ENCODE assay signal across 9 cellular contexts in genomic region chr1:180213401-180214177, GRCh38. TPM values are rescaled to one million over a fixed set of nuclear protein-coding genes. Genes with fewer than 3 reads are reported as not detected.
DNase-seq lines count a peak whose midpoint lies in the region; ATAC-seq and TF ChIP-seq lines count a peak whose summit lies in the region.
"Had no signal": no experiment of that assay in that cellular context is flagged by ENCODE, and none has a peak within 500 bp of the region (broad histone marks: within the 10 kb centered on the region; RNA-seq: fewer than 3 reads in every experiment).

No MANE protein-coding gene starts in this region.

- no peak overlapping the region for H3K9ac ChIP-seq in fibroblast of lung (ENCODE audit: insufficient read depth, low read length)

- no peaks in the 10 kb centered on the region for H3K36me3 ChIP-seq in fibroblast of lung (ENCODE audit: control insufficient read depth, insufficient read depth, low read length)

- peak overlapping the region; percentile 30 for H3K27ac ChIP-seq in fibroblast of lung (ENCODE audit: insufficient read depth, low read length)

- H3K27me3 Mint-ChIP-seq in activated CD4-positive, alpha-beta T cell treated with anti-CD3 and anti-CD28 coated beads, Interleukin-2, amount 10 ng/mL, durations not matched to agents 24 days and 14 days: peaks cover 7% of the 10 kb centered on the region

- H3K4me1 Mint-ChIP-seq in activated CD4-positive, alpha-beta T cell treated with anti-CD3 and anti-CD28 coated beads, Interleukin-2, amount 10 ng/mL, durations not matched to agents 24 days and 14 days: peaks cover 15% of the 10 kb centered on the region

- peaks cover 4% of the 10 kb centered on the region for H3K9me3 Mint-ChIP-seq in activated CD4-positive, alpha-beta T cell treated with anti-CD3 and anti-CD28 coated beads, Interleukin-2, amount 10 ng/mL, durations not matched to agents 24 days and 14 days

- no peak overlapping the region for H3K27ac Mint-ChIP-seq in activated CD4-positive, alpha-beta T cell treated with anti-CD3 and anti-CD28 coated beads, Interleukin-2, amount 10 ng/mL, durations not matched to agents 24 days and 14 days

- no peaks in the 10 kb centered on the region for H3K36me3 Mint-ChIP-seq in activated CD4-positive, alpha-beta T cell treated with anti-CD3 and anti-CD28 coated beads, Interleukin-2, amount 10 ng/mL, durations not matched to agents 24 days and 14 days (ENCODE audit: low read depth)

- peak overlapping the region in 3 of 4 experiments; percentile 12 to 19 (median 19) for H3K4me3 ChIP-seq in fibroblast of lung (replicated peaks in 1 of 4; ENCODE audit: control extremely low read depth in 1 of 4, insufficient read depth in 1 of 4, low read depth in 3 of 4, low read length in 4 of 4)

- ATAC-seq in stimulated activated naive CD8-positive, alpha-beta T cell treated with anti-CD3 and anti-CD28 coated beads, Interleukin-15, Interleukin-2, amounts not matched to agents 100 U/mL and 50 U/mL, for 24 hours: peak; percentile 56

- intact Hi-C loops in activated CD4-positive, alpha-beta T cell treated with anti-CD3 and anti-CD28 coated beads, Interleukin-2, amount 10 ng/mL, durations not matched to agents 24 days and 14 days (cut with micrococcal nuclease): no loop called here

- H3K4me1 ChIP-seq in fibroblast of lung (ENCODE audit: control insufficient read depth, extremely low read depth, insufficient read depth, low read length): peaks cover 2% of the 10 kb centered on the region

- peak overlapping the region; percentile 57 for H2AFZ ChIP-seq in fibroblast of lung (ENCODE audit: low read length)

- H3K27me3 ChIP-seq in fibroblast of lung (ENCODE audit: control insufficient read depth, insufficient read depth, low read length): no peaks in the 10 kb centered on the region

- peak in 1 of 2 donors; percentile 29 for TF ChIP-seq CTCF in fibroblast of lung (conservative IDR thresholded peaks at IDR 0.05 in 1 of 2, IDR thresholded peaks at IDR 0.05 in 1 of 2; ENCODE audit: low read depth in 1 of 2, low read length in 2 of 2)

- H3K79me2 ChIP-seq in fibroblast of lung (ENCODE audit: control insufficient read depth, insufficient read depth, low read length): no peaks in the 10 kb centered on the region

- peak overlapping the region; percentile 53 for H3K4me3 Mint-ChIP-seq in activated CD4-positive, alpha-beta T cell treated with anti-CD3 and anti-CD28 coated beads, Interleukin-2, amount 10 ng/mL, durations not matched to agents 24 days and 14 days

- no peaks in the 10 kb centered on the region for H3K9me3 ChIP-seq in fibroblast of lung (ENCODE audit: control insufficient read depth, insufficient read depth, low read depth, low read length)

- DNase-seq in activated CD4-positive, alpha-beta T cell treated with anti-CD3 and anti-CD28 coated beads, Interleukin-2, amount 10 ng/mL, durations not matched to agents 24 days and 14 days: peak; percentile 85
- no peak for DNase-seq in activated CD4-positive, alpha-beta T cell treated with anti-CD3 and anti-CD28 coated beads, Interleukin-2, amount 50 U/mL, for 1 hour
- DNase-seq in SK-N-DZ (ENCODE audit: low spot score) (peak; percentile 79), fibroblast of lung (ENCODE audit: low read depth in 2 of 2) (peak; percentile 9 to 45), occipital lobe (lab: John Stamatoyannopoulos, UW) (no peak), DMS 273 treated with DMSO at 0.1 percent for 48 hours (lab: John Stamatoyannopoulos, UW) (no peak), cerebellum (ENCODE audit: low spot score) (no peak)
- peak; percentile 64 for DNase-seq in stimulated activated naive CD8-positive, alpha-beta T cell treated with anti-CD3 and anti-CD28 coated beads, Interleukin-15, Interleukin-2, amounts not matched to agents 100 U/mL and 50 U/mL, for 24 hours
- DNase-seq: cerebellar nuclear complex had no signal

- peak overlapping the region; percentile 32 for H3K4me2 ChIP-seq in fibroblast of lung (ENCODE audit: extremely low read depth, insufficient read depth, low read length)

- no peaks in the 10 kb centered on the region for H4K20me1 ChIP-seq in fibroblast of lung (ENCODE audit: control insufficient read depth, extremely low read depth, insufficient read depth, low read length)

RNA-seq across cellular contexts. Expression of gene LHX4, which starts 16.5 kb away (rescaled TPM):
- not detected in 2 replicates for total RNA-seq in activated CD4-positive, alpha-beta T cell treated with anti-CD3 and anti-CD28 coated beads, Interleukin-2, amount 10 ng/mL, durations not matched to agents 24 days and 14 days
- 0.50 and 0.63 TPM in 2 replicates for polyA plus RNA-seq in SK-N-DZ (2014; cell fraction: cytosol; rRNA removed)
- polyA plus RNA-seq in SK-N-DZ (2014; cell fraction: nucleus; rRNA removed): 1.0 and 3.1 TPM in 2 replicates
- total RNA-seq in fibroblast of lung (under 0.01 and 0.33 TPM in 2 replicates), occipital lobe (0.31 TPM), cerebellum (0.91 TPM)
- 0.03 and 0.09 TPM in 2 replicates for polyA plus RNA-seq in fibroblast of lung
- polyA plus RNA-seq in fibroblast of lung (2012): 0.17 and 0.20 TPM in 2 replicates
- 1.0 TPM in 1 of 2 replicates, not detected in the other for polyA minus RNA-seq in fibroblast of lung (ENCODE audit: low replicate concordance)

RNA-seq across cellular contexts. Expression of gene QSOX1, which starts 58.9 kb away (rescaled TPM):
- 54.2 and 56.2 TPM in 2 replicates for total RNA-seq in activated CD4-positive, alpha-beta T cell treated with anti-CD3 and anti-CD28 coated beads, Interleukin-2, amount 10 ng/mL, durations not matched to agents 24 days and 14 days
- 26.7 and 41.3 TPM in 2 replicates for polyA plus RNA-seq in SK-N-DZ (2014; cell fraction: cytosol; rRNA removed)
- polyA plus RNA-seq in SK-N-DZ (2014; cell fraction: nucleus; rRNA removed): 26.5 and 27.6 TPM in 2 replicates
- total RNA-seq in fibroblast of lung (1,004 and 1,312 TPM in 2 replicates), occipital lobe (20.0 TPM), cerebellum (19.3 TPM)
- 799 and 884 TPM in 2 replicates for polyA plus RNA-seq in fibroblast of lung
- polyA plus RNA-seq in fibroblast of lung (2012): 976 and 994 TPM in 2 replicates
- polyA minus RNA-seq in fibroblast of lung (ENCODE audit: low replicate concordance): 581 and 622 TPM in 2 replicates

Comparison
In these comparisons a context has a peak if more than half of its experiments do, and no peak if none do; other contexts are left out.
1. DNase-seq: peak in activated CD4-positive, alpha-beta T cell treated with anti-CD3 and anti-CD28 coated beads, Interleukin-2, amount 10 ng/mL, durations not matched to agents 24 days and 14 days (single experiment), SK-N-DZ (single experiment), fibroblast of lung (2 of 2) and stimulated activated naive CD8-positive, alpha-beta T cell treated with anti-CD3 and anti-CD28 coated beads, Interleukin-15, Interleukin-2, amounts not matched to agents 100 U/mL and 50 U/mL, for 24 hours (single experiment); none in activated CD4-positive, alpha-beta T cell treated with anti-CD3 and anti-CD28 coated beads, Interleukin-2, amount 50 U/mL, for 1 hour (single experiment), occipital lobe (single experiment), DMS 273 treated with DMSO at 0.1 percent for 48 hours (single experiment) and cerebellum (single experiment).
2. RNA of gene QSOX1, which starts 58.9 kb away (total RNA-seq): 1,004 to 1,312 TPM in fibroblast of lung; 54.2 to 56.2 TPM in activated CD4-positive, alpha-beta T cell treated with anti-CD3 and anti-CD28 coated beads, Interleukin-2, amount 10 ng/mL, durations not matched to agents 24 days and 14 days, 20.0 TPM in occipital lobe (single experiment) and 19.3 TPM in cerebellum (single experiment); every median in the first group is over 10 times any median in the second.